Comparison of ENCODE assay signal across 33 cellular contexts in genomic region chr4:14025093-14025492, GRCh38.
"Had no signal": no experiment of that assay in that cellular context is flagged by ENCODE, and none has a peak within 500 bp of the region (broad histone marks: within the 10 kb centered on the region; RNA-seq: fewer than 3 reads in every experiment).

No MANE protein-coding gene starts in this region.

- H3K27ac Mint-ChIP-seq: activated CD4-positive, alpha-beta memory T cell treated with anti-CD3 and anti-CD28 coated beads, Interleukin-2, amount 10 ng/mL, durations not matched to agents 7 days and 5 days; activated naive CD4-positive, alpha-beta T cell treated with anti-CD3 and anti-CD28 coated beads for 36 hours; activated naive CD4-positive, alpha-beta T cell treated with anti-CD3 and anti-CD28 coated beads, Interleukin-2, amount 50 U/mL, for 72 hours; activated T-cell treated with anti-CD3 and anti-CD28 coated beads, Interleukin-2, amount 50 U/mL, for 72 hours; activated T-helper 17 cell treated with anti-CD3 and anti-CD28 coated beads, Interleukin-2, amount 50 U/mL, for 72 hours; IgD-negative memory B cell had no signal

- H3K9me3 Mint-ChIP-seq: activated naive CD4-positive, alpha-beta T cell treated with anti-CD3 and anti-CD28 coated beads for 36 hours had no signal

- H3K4me1 Mint-ChIP-seq: activated CD4-positive, alpha-beta memory T cell treated with anti-CD3 and anti-CD28 coated beads, Interleukin-2, amount 10 ng/mL, durations not matched to agents 7 days and 5 days; activated T-helper 17 cell treated with anti-CD3 and anti-CD28 coated beads, Interleukin-2, amount 50 U/mL, for 72 hours had no signal

- H3K4me1 ChIP-seq: SJCRH30 had no signal

- H3K27me3 ChIP-seq: adrenal gland, brain microvascular endothelial cell, MG63, SJCRH30 had no signal

- H3K36me3 ChIP-seq: adrenal gland, brain microvascular endothelial cell, MG63, SJCRH30, WERI-Rb-1 had no signal

- H3K4me3 ChIP-seq: adrenal gland, MG63, SJCRH30, SK-N-MC had no signal

- H3K4me3 Mint-ChIP-seq: activated CD4-positive, alpha-beta memory T cell treated with anti-CD3 and anti-CD28 coated beads, Interleukin-2, amount 10 ng/mL, durations not matched to agents 7 days and 5 days; activated naive CD4-positive, alpha-beta T cell treated with anti-CD3 and anti-CD28 coated beads for 36 hours; activated T-cell treated with anti-CD3 and anti-CD28 coated beads, Interleukin-2, amount 50 U/mL, for 72 hours; activated T-helper 17 cell treated with anti-CD3 and anti-CD28 coated beads, Interleukin-2, amount 50 U/mL, for 72 hours; IgD-negative memory B cell had no signal

- H3K9me3 ChIP-seq: adrenal gland, MG63, SJCRH30 had no signal

- H3K36me3 Mint-ChIP-seq: activated naive CD4-positive, alpha-beta T cell treated with anti-CD3 and anti-CD28 coated beads, Interleukin-2, amount 50 U/mL, for 72 hours had no signal

- H3K27me3 Mint-ChIP-seq: activated CD4-positive, alpha-beta memory T cell treated with anti-CD3 and anti-CD28 coated beads, Interleukin-2, amount 10 ng/mL, durations not matched to agents 7 days and 5 days; activated T-helper 17 cell treated with anti-CD3 and anti-CD28 coated beads, Interleukin-2, amount 50 U/mL, for 72 hours; IgD-negative memory B cell had no signal

- H3K27ac ChIP-seq: adrenal gland, brain microvascular endothelial cell, SJCRH30, SK-N-MC, WERI-Rb-1 had no signal

- DNase-seq: activated CD4-positive, alpha-beta memory T cell treated with anti-CD3 and anti-CD28 coated beads, Interleukin-2, amount 10 ng/mL, durations not matched to agents 7 days and 5 days; activated CD4-positive, alpha-beta T cell treated with anti-CD3 and anti-CD28 coated beads for 1 hour; activated CD4-positive, alpha-beta T cell treated with anti-CD3 and anti-CD28 coated beads for 48 hours; activated CD4-positive, CD25-positive, alpha-beta regulatory T cell; activated CD8-positive, alpha-beta memory T cell treated with anti-CD3 and anti-CD28 coated beads for 24 hours; activated gamma-delta T cell; activated naive CD4-positive, alpha-beta T cell treated with anti-CD3 and anti-CD28 coated beads for 36 hours; activated T-cell treated with anti-CD3 and anti-CD28 coated beads, Interleukin-2, amount 50 U/mL, for 1 hour; activated T-cell treated with anti-CD3 and anti-CD28 coated beads, Interleukin-2, amount 50 U/mL, for 72 hours; adrenal gland; aorta; brain microvascular endothelial cell; Karpas-422; KBM-7; MG63; NCI-H1048; NCI-H1105 treated with DMSO at 0.1 percent for 48 hours; NCI-H1436; NCI-H1694; NCI-H1930; NCI-H2081 treated with DMSO at 0.1 percent for 48 hours; NCI-H345; NCI-H524 treated with DMSO at 0.1 percent for 48 hours; SHP77; SJCRH30; T-helper 1 cell; T-helper 2 cell; T-helper 9 cell; WERI-Rb-1 had no signal
